Comparison of ENCODE assay signal across 9 cellular contexts in genomic region chr3:38030126-38031021, GRCh38.
DNase-seq lines count a peak whose midpoint lies in the region; ATAC-seq and TF ChIP-seq lines count a peak whose summit lies in the region.
"Had no signal": no experiment of that assay in that cellular context is flagged by ENCODE, and none has a peak within 500 bp of the region (broad histone marks: within the 10 kb centered on the region; RNA-seq: fewer than 3 reads in every experiment).

No MANE protein-coding gene starts in this region.

- in situ Hi-C loops in astrocyte of the spinal cord (cut with HindIII; ENCODE audit: low sequenced_read_pairs), result no loop called here

- H3K9me3 ChIP-seq in HUES48 (ENCODE audit: control insufficient read depth, insufficient read depth, low read length), result no peaks in the 10 kb centered on the region

- H3K27ac Mint-ChIP-seq in stimulated activated memory B cell treated with anti-CD40 and anti-IgM and Interleukin-4, amounts not matched to agents 10 μg/mL and 1 μg/mL and 100 μg/mL, for 72 hours, result no peak overlapping the region

- peaks cover 10% of the 10 kb centered on the region for H3K4me1 ChIP-seq in HUES48 (ENCODE audit: control insufficient read depth, insufficient read depth, low read length)

- DNase-seq in astrocyte of the spinal cord (ENCODE audit: low read depth, low spot score), result no peak
- no peak for DNase-seq in AG20443 (ENCODE audit: low spot score)
- DNase-seq in NCI-H69 (lab: John Stamatoyannopoulos, UW), result no peak
- DNase-seq: NCI-H1105 had no signal

- H3K36me3 Mint-ChIP-seq in stimulated activated memory B cell treated with anti-CD40 and anti-IgM and Interleukin-4, amounts not matched to agents 10 μg/mL and 1 μg/mL and 100 μg/mL, for 72 hours, result no peaks in the 10 kb centered on the region

- H3K27ac ChIP-seq in HUES48 (ENCODE audit: low read depth, low read length) (no peak overlapping the region), layer of hippocampus (ENCODE audit: low read depth, low read length) (peak overlapping the region; percentile 92)

- H3K9me3 Mint-ChIP-seq in stimulated activated memory B cell treated with anti-CD40 and anti-IgM and Interleukin-4, amounts not matched to agents 10 μg/mL and 1 μg/mL and 100 μg/mL, for 72 hours, result no peaks in the 10 kb centered on the region

- peaks cover 19% of the 10 kb centered on the region for H3K4me1 Mint-ChIP-seq in stimulated activated memory B cell treated with anti-CD40 and anti-IgM and Interleukin-4, amounts not matched to agents 10 μg/mL and 1 μg/mL and 100 μg/mL, for 72 hours

- ATAC-seq in stimulated activated memory B cell treated with anti-CD40 and anti-IgM and Interleukin-4, amounts not matched to agents 10 μg/mL and 1 μg/mL and 100 μg/mL, for 72 hours, result no peak
- ATAC-seq in HG03354 (IDR thresholded peaks at IDR 0.05; ENCODE audit: poor library complexity, severe bottlenecking, unreplicated experiment) (no peak), GM18498 (IDR thresholded peaks at IDR 0.05; ENCODE audit: unreplicated experiment) (no peak)

- H3K27me3 Mint-ChIP-seq in stimulated activated memory B cell treated with anti-CD40 and anti-IgM and Interleukin-4, amounts not matched to agents 10 μg/mL and 1 μg/mL and 100 μg/mL, for 72 hours, result peaks cover 60% of the 10 kb centered on the region

- peak overlapping the region; percentile 38 for H3K4me3 Mint-ChIP-seq in stimulated activated memory B cell treated with anti-CD40 and anti-IgM and Interleukin-4, amounts not matched to agents 10 μg/mL and 1 μg/mL and 100 μg/mL, for 72 hours

- H3K4me3 ChIP-seq in HUES48 (ENCODE audit: low read depth, low read length) (peak overlapping the region; percentile 73), astrocyte of the spinal cord (ENCODE audit: low read depth, low read length) (peak overlapping the region; percentile 55)

- peaks cover 67% of the 10 kb centered on the region for H3K27me3 ChIP-seq in HUES48 (ENCODE audit: control insufficient read depth, insufficient read depth, low read length)
- H3K27me3 ChIP-seq in layer of hippocampus (ENCODE audit: control insufficient read depth, insufficient read depth, low read length), result no peaks in the 10 kb centered on the region

- H3K36me3 ChIP-seq in HUES48 (ENCODE audit: control insufficient read depth, insufficient read depth, low read length), result no peaks in the 10 kb centered on the region

- no peak for TF ChIP-seq CTCF in astrocyte of the spinal cord (IDR thresholded peaks at IDR 0.05; ENCODE audit: low read depth, low read length)

- no peak overlapping the region; the same call in 1 of the 2 replicates for H3K9ac ChIP-seq in HUES48 (ENCODE audit: low read depth, low read length)
